Comparison of ENCODE assay signal across 19 cellular contexts in genomic region chr17:60049936-60050335, GRCh38. TPM values are rescaled to one million over a fixed set of nuclear protein-coding genes. Genes with fewer than 3 reads are reported as not detected.
DNase-seq lines count a peak whose midpoint lies in the region; ATAC-seq and TF ChIP-seq lines count a peak whose summit lies in the region.
"Had no signal": no experiment of that assay in that cellular context is flagged by ENCODE, and none has a peak within 500 bp of the region (broad histone marks: within the 10 kb centered on the region; RNA-seq: fewer than 3 reads in every experiment).

No MANE protein-coding gene starts in this region.

- H3K36me3 ChIP-seq in neural cell (ENCODE audit: insufficient read depth, low read length) = peaks cover 7% of the 10 kb centered on the region
- peaks cover 95% of the 10 kb centered on the region for H3K36me3 ChIP-seq in endodermal cell (ENCODE audit: control insufficient read depth, insufficient read depth, low read length)

- H3K4me3 Mint-ChIP-seq in endodermal cell = no peak overlapping the region
- H3K4me3 Mint-ChIP-seq: CD4-positive, CD25-positive, alpha-beta regulatory T cell; GM23338 had no signal

- DNase-seq in EL = peak; percentile 30
- DNase-seq in NCI-H226 = peak; percentile 42
- DNase-seq in fibroblast of peridontal ligament (ENCODE audit: extremely low read depth) = peak; percentile 12
- DNase-seq in inferior parietal cortex (ENCODE audit: extremely low spot score) = no peak
- DNase-seq in endodermal cell = no peak
- DNase-seq: CD4-positive, CD25-positive, alpha-beta regulatory T cell; NCI-H1092 treated with DMSO at 0.1 percent for 48 hours; NCI-H146; NCI-H2029; NCI-H2227 treated with DMSO at 0.1 percent for 48 hours; NCI-H510A treated with DMSO at 0.1 percent for 48 hours; OCI-M1 had no signal

- TF ChIP-seq CTCF in neural cell (IDR thresholded peaks at IDR 0.05; ENCODE audit: poor library complexity, severe bottlenecking) = no peak
- TF ChIP-seq CTCF in endodermal cell (conservative IDR thresholded peaks at IDR 0.05) = no peak

- H3K9ac ChIP-seq in neural cell (ENCODE audit: low read length) (peak overlapping the region; percentile 38), endodermal cell (ENCODE audit: extremely low read depth, low read length, poor library complexity, severe bottlenecking) (no peak overlapping the region)
- H3K9ac ChIP-seq: KMS-11 had no signal

- H3K9me3 ChIP-seq in neural cell (ENCODE audit: low read length) (no peaks in the 10 kb centered on the region), endodermal cell (ENCODE audit: control insufficient read depth, low read length) (no peaks in the 10 kb centered on the region)
- H3K9me3 ChIP-seq: A549, HAP-1, SJSA1 had no signal

- no peak overlapping the region for H3K4me3 ChIP-seq in neural cell (ENCODE audit: low read length)
- H3K4me3 ChIP-seq in endodermal cell (ENCODE audit: low read length) = no peak overlapping the region
- H3K4me3 ChIP-seq: A549, GM23338, HAP-1, SJSA1 had no signal

- H2AFZ ChIP-seq in neural cell (ENCODE audit: low read depth, low read length) = no peak overlapping the region
- H2AFZ ChIP-seq: GM23338 had no signal

- no peaks in the 10 kb centered on the region for H3K79me2 ChIP-seq in neural cell (replicated peaks; ENCODE audit: insufficient read depth, low read length)

- no peaks in the 10 kb centered on the region for H3K9me2 ChIP-seq in neural cell (ENCODE audit: insufficient read depth, low read length)

- H3K27me3 ChIP-seq in neural cell (ENCODE audit: insufficient read depth, low read depth, low read length) (no peaks in the 10 kb centered on the region), endodermal cell (ENCODE audit: control insufficient read depth, insufficient read depth, low read length, poor library complexity, severe bottlenecking) (no peaks in the 10 kb centered on the region)
- H3K27me3 ChIP-seq: SJSA1 had no signal

- no peak overlapping the region for H3K4me2 ChIP-seq in neural cell (ENCODE audit: low read length)
- H3K4me2 ChIP-seq: A549, GM23338, KMS-11 had no signal

- peaks cover 70% of the 10 kb centered on the region for H3K36me3 Mint-ChIP-seq in endodermal cell (ENCODE audit: low read depth)

- TF ChIP-seq EP300 in neural cell (conservative IDR thresholded peaks at IDR 0.05; ENCODE audit: poor library complexity, severe bottlenecking) = no peak

- no peak for ATAC-seq in GM21526 (IDR thresholded peaks at IDR 0.05; ENCODE audit: low FRiP score, unreplicated experiment)
- ATAC-seq: GM23338 had no signal

- 95 to 100% methylated on average over 1 of the region's 1 CpG for WGBS in endodermal cell (ENCODE audit: insufficient coverage in 1 of 2, insufficient read length in 1 of 2), 2 experiments

- no peak overlapping the region for H3K27ac Mint-ChIP-seq in endodermal cell
- H3K27ac Mint-ChIP-seq: GM23338 had no signal

- H3K27me3 Mint-ChIP-seq in endodermal cell (ENCODE audit: insufficient read depth) = no peaks in the 10 kb centered on the region
- H3K27me3 Mint-ChIP-seq: CD4-positive, CD25-positive, alpha-beta regulatory T cell had no signal

- no peaks in the 10 kb centered on the region for H3K4me1 ChIP-seq in endodermal cell (ENCODE audit: control insufficient read depth, insufficient read depth, low read length)
- H3K4me1 ChIP-seq: A549, HAP-1, SJSA1 had no signal

- H3K27ac ChIP-seq in neural cell (ENCODE audit: low read length) (peak overlapping the region; percentile 79), endodermal cell (ENCODE audit: low read depth, low read length) (no peak overlapping the region)
- H3K27ac ChIP-seq: A549, KMS-11, SJSA1 had no signal

- no peaks in the 10 kb centered on the region for H4K20me1 ChIP-seq in neural cell (ENCODE audit: insufficient read depth)

- H3K9me3 Mint-ChIP-seq in endodermal cell = no peaks in the 10 kb centered on the region
- H3K9me3 Mint-ChIP-seq: CD4-positive, CD25-positive, alpha-beta regulatory T cell; GM23338 had no signal

- no peak for TF ChIP-seq RAD21 in neural cell (conservative IDR thresholded peaks at IDR 0.05)

- H3K4me1 Mint-ChIP-seq in endodermal cell = no peaks in the 10 kb centered on the region
- H3K4me1 Mint-ChIP-seq: CD4-positive, CD25-positive, alpha-beta regulatory T cell; GM23338 had no signal

- H3F3A ChIP-seq in neural cell (ENCODE audit: insufficient read depth, low read length, poor library complexity, severe bottlenecking) = no peaks in the 10 kb centered on the region

TF ChIP-seq in neural cell, 6 proteins besides CTCF, POLR2A, EP300 and RAD21:
- TF ChIP-seq POLR2AphosphoS5 (IDR thresholded peaks at IDR 0.05) (no peak), REST (IDR thresholded peaks at IDR 0.05; ENCODE audit: borderline replicate concordance) (no peak), MXI1 (conservative IDR thresholded peaks at IDR 0.05; ENCODE audit: poor library complexity, severe bottlenecking) (no peak), SMC3 (conservative IDR thresholded peaks at IDR 0.05; ENCODE audit: poor library complexity) (no peak), TAF1 (IDR thresholded peaks at IDR 0.05; ENCODE audit: low read depth) (no peak), EZH2 (IDR thresholded peaks at IDR 0.05; ENCODE audit: borderline replicate concordance, insufficient read depth, low read length, poor library complexity, severe bottlenecking) (no peak)

RNA-seq across cellular contexts. Expression of gene HEATR6, which starts 28.8 kb away (rescaled TPM):
- polyA plus RNA-seq in neural cell = 24.8 and 26.9 TPM in 2 replicates
- polyA minus RNA-seq in neural cell = 40.2 and 46.3 TPM in 2 replicates
- 10 to 100 TPM; 25.5 to 27.6 TPM for total RNA-seq in endodermal cell
- polyA plus RNA-seq in endodermal cell (2013, experiment 1 of 2) = 27.8 TPM
- 23.5 TPM for polyA plus RNA-seq in endodermal cell (2013, experiment 2 of 2)

Comparison
In these comparisons a context has a peak if more than half of its experiments do, and no peak if none do; other contexts are left out.
1. DNase-seq: peak in EL (single experiment), NCI-H226 (single experiment) and fibroblast of peridontal ligament (single experiment); none in inferior parietal cortex (single experiment) and endodermal cell (single experiment).